In the genomic region with DNA sequence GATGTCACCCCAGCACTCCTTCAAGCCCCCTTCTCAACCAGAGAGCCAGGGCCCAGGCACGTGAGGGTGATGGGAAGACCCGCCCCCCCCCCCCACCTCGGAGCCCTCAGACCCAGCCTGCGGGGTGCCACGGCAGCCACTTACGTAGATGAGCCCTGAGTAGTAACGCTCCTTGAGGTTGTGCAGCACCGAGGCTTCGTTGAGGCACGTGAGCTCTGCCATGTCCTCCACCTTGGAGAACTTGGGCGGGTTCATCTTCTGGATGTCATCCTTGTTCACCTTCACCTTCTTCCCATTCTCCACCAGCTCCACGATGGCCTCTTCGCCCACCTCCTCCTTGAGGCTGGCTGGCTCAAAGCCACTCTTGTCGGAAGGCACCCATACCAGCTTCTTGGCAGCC, we compare ENCODE assay signal across 9 cellular contexts. TPM values are rescaled to one million over a fixed set of nuclear protein-coding genes. Genes with fewer than 3 reads are reported as not detected.
DNase-seq lines count a peak whose midpoint lies in the region; ATAC-seq, FAIRE-seq and TF ChIP-seq lines count a peak whose summit lies in the region.
"Had no signal": no experiment of that assay in that cellular context is flagged by ENCODE, and none has a peak within 500 bp of the region (broad histone marks: within the 10 kb centered on the region; RNA-seq: fewer than 3 reads in every experiment).

No MANE protein-coding gene starts in this region.

- POLR2A ChIA-PET in GM12878 (lab: Charles Lee): no interaction called here

- DNase-seq in right atrium auricular region (ENCODE audit: low spot score) (no peak), left ventricle myocardium superior (no peak), GM12878 (ENCODE audit: low read depth, low spot score) (no peak), natural killer cell (no peak), HK-2 (ENCODE audit: unreplicated experiment) (no peak), NCI-H69 (lab: John Stamatoyannopoulos, UW) (no peak)

- SMC1A ChIA-PET in GM12878 (lab: Charles Lee; ENCODE audit: uncharacterized antibody, unreplicated experiment): interaction anchor here (0.9 kb wide), 1 partner anchor 36 kb away, joined by 3 read pairs; no protein-coding TSS in a partner anchor

- H3K27ac ChIP-seq in right atrium auricular region: peak overlapping the region; percentile 85 to 87
- no peak overlapping the region for H3K27ac ChIP-seq in GM12878 (ENCODE audit: control insufficient read depth, insufficient read depth)
- H3K27ac ChIP-seq in urinary bladder (ENCODE audit: low read depth): peak overlapping the region; percentile 57

- H3K36me3 Mint-ChIP-seq in natural killer cell: no peaks in the 10 kb centered on the region

- intact Hi-C loops in left ventricle myocardium superior (cut with micrococcal nuclease) (no loop called here), GM12878 (cut with micrococcal nuclease; ENCODE audit: unreplicated experiment) (no loop called here), natural killer cell (cut with micrococcal nuclease) (no loop called here)

- peak overlapping the region; percentile 90 to 96 for H3K27ac Mint-ChIP-seq in natural killer cell

- BruUV-seq in GM12878 (replicated peaks; lab: Mats Ljungman, UMichigan): no TSS peak

- no peak for TF ChIP-seq RAD21 in GM12878 (IDR thresholded peaks at IDR 0.05; ENCODE audit: insufficient read depth, low read depth, low read length)

- in situ Hi-C loops in GM12878 (cut with MboI): no loop called here

- no peaks in the 10 kb centered on the region for H3K27me3 Mint-ChIP-seq in natural killer cell (ENCODE audit: low read depth in 2 of 2)

- TF ChIP-seq CTCF in right atrium auricular region (IDR thresholded peaks at IDR 0.05) (no peak), GM12878 (IDR thresholded peaks at IDR 0.05 in 2 of 3, conservative IDR thresholded peaks at IDR 0.05 in 1 of 3; ENCODE audit: control insufficient read depth in 2 of 3, extremely low read depth in 1 of 3, insufficient read depth in 1 of 3, low read depth in 3 of 3, low read length in 3 of 3) (no peak), natural killer cell (IDR thresholded peaks at IDR 0.05) (no peak)

- CTCF ChIA-PET in GM12878 (lab: Yijun Ruan, JAX): no interaction called here

- RAD21 ChIA-PET in GM12878 (lab: Charles Lee; ENCODE audit: unreplicated experiment): no interaction called here

- peaks cover 8% of the 10 kb centered on the region for H4K20me1 ChIP-seq in GM12878 (ENCODE audit: control insufficient read depth, insufficient read depth)

- no peak overlapping the region for H3K4me3 Mint-ChIP-seq in natural killer cell

- no peaks in the 10 kb centered on the region for H3K9me3 Mint-ChIP-seq in natural killer cell

- H3K4me2 ChIP-seq in GM12878 (ENCODE audit: control insufficient read depth, insufficient read depth): no peak overlapping the region

- no peak overlapping the region for H2AFZ ChIP-seq in GM12878 (ENCODE audit: control insufficient read depth, low read depth, low read length)

- H3K36me3 ChIP-seq in right atrium auricular region (peaks cover 50% of the 10 kb centered on the region), GM12878 (ENCODE audit: control insufficient read depth in 2 of 2, insufficient read depth in 2 of 2, low read length in 1 of 2) (peaks cover 23 to 30% of the 10 kb centered on the region in 2 experiments), urinary bladder (ENCODE audit: insufficient read depth) (no peaks in the 10 kb centered on the region)

- 95% methylated on average over 13 of the region's 14 CpGs for WGBS in GM12878 (ENCODE audit: insufficient coverage, insufficient replicate concordance, low lambda C conversion rate, missing lambda C conversion rate)
- 76% methylated on average over 14 of the region's 14 CpGs for WGBS in urinary bladder

- no peak for TF ChIP-seq EP300 in GM12878 (IDR thresholded peaks at IDR 0.05; ENCODE audit: borderline replicate concordance in 1 of 2, control insufficient read depth in 1 of 2, low read depth in 2 of 2, low read length in 2 of 2)

- peaks cover 0 to 95% of the 10 kb centered on the region in 2 donors for H3K4me1 ChIP-seq in right atrium auricular region
- peaks cover 5% of the 10 kb centered on the region; the same call in 1 of the 2 replicates for H3K4me1 ChIP-seq in GM12878 (ENCODE audit: control insufficient read depth, insufficient read depth, low read length)
- H3K4me1 ChIP-seq in urinary bladder (ENCODE audit: insufficient read depth): peaks cover 4% of the 10 kb centered on the region

- peaks cover 56 to 61% of the 10 kb centered on the region in 2 donors for H3K4me1 Mint-ChIP-seq in natural killer cell

- ATAC-seq in left ventricle myocardium superior: no peak
- no peak for ATAC-seq in GM12878
- peak in 1 of 3 donors; percentile 35 for ATAC-seq in natural killer cell
- no peak for ATAC-seq in GM21723 (IDR thresholded peaks at IDR 0.05; ENCODE audit: unreplicated experiment)

- peaks cover 73% of the 10 kb centered on the region for H3K79me2 ChIP-seq in GM12878 (ENCODE audit: control insufficient read depth, insufficient read depth, low read length)

- no peak for FAIRE-seq in GM12878 (lab: Jason Lieb, UNC)
- FAIRE-seq: endometrium had no signal

- no peaks in the 10 kb centered on the region for H3K9me3 ChIP-seq in right atrium auricular region
- H3K9me3 ChIP-seq in GM12878 (replicated peaks; ENCODE audit: control insufficient read depth, insufficient read depth, low read length): no peaks in the 10 kb centered on the region

- H3K4me3 ChIP-seq in right atrium auricular region (no peak overlapping the region), GM12878 (no peak overlapping the region), urinary bladder (ENCODE audit: low read depth, low read length) (no peak overlapping the region)

- no peak overlapping the region for H3K9ac ChIP-seq in GM12878 (ENCODE audit: control insufficient read depth, insufficient read depth, low read length)

- TF ChIP-seq POLR2A in GM12878 (IDR thresholded peaks at IDR 0.05; ENCODE audit: low read depth, low read length): no peak

- H3K27me3 ChIP-seq in right atrium auricular region: no peaks in the 10 kb centered on the region
- H3K27me3 ChIP-seq in GM12878 (replicated peaks in 1 of 2; ENCODE audit: control insufficient read depth in 2 of 2, insufficient read depth in 2 of 2, low read length in 1 of 2): no peaks in the 10 kb centered on the region

TF ChIP-seq in GM12878, 131 proteins besides CTCF, POLR2A, EP300 and RAD21:
- TF ChIP-seq POLR2AphosphoS5 (IDR thresholded peaks at IDR 0.05; ENCODE audit: low read length) (peak; percentile 26; the same call in 1 of the 2 replicates), CEBPZ (IDR thresholded peaks at IDR 0.05; ENCODE audit: low read depth, low read length) (no peak)

RNA-seq across cellular contexts. Expression of gene MYH9, which starts 39.0 kb away (rescaled TPM):
- total RNA-seq in right atrium auricular region (100 to 1,000 TPM; 125 to 229 TPM), left ventricle myocardium superior (161 TPM), GM12878 (2014; rRNA removed) (185 and 216 TPM in 2 replicates), GM12878 (2014; rRNA removed; fragmentation: Illumina TruSeq; extraction: Trizol) (82.8 and 83.1 TPM in 2 replicates), GM12878 (2021) (497 and 525 TPM in 2 replicates), natural killer cell (1,000 to 10,000 TPM in 1 of 3 donors, 100 to 1,000 TPM in 2; 803 to 1,038 (median 808) TPM), urinary bladder (150 TPM)
- 209 and 215 TPM in 2 replicates for total RNA-seq in GM12878 (2013; cell fraction: nucleolus; rRNA removed)
- 79.9 TPM for polyA plus RNA-seq in GM12878 (2011; ENCODE audit: low read depth)
- polyA plus RNA-seq in GM12878 (2011; rRNA removed) (42.4 and 98.6 TPM in 2 replicates), GM12878 (2014; fragmentation: Illumina TruSeq; extraction: Trizol) (123 and 125 TPM in 2 replicates), GM12878 (2014; fragmentation: Nextera tagmentation; extraction: Ambion mirVana) (1 to 10 TPM; 5.1 to 8.1 TPM), GM12878 (2014; rRNA removed) (165 and 198 TPM in 2 replicates), GM12878 (2016; fragmentation: Nextera tagmentation; extraction: Ambion mirVana) (100 to 1,000 TPM; 228 to 236 TPM), urinary bladder (258 TPM)
- polyA plus RNA-seq in GM12878 (2011; cell fraction: cytosol; rRNA removed): 51.0 and 59.8 TPM in 2 replicates
- 91.7 and 127 TPM in 2 replicates for polyA plus RNA-seq in GM12878 (2011; cell fraction: nucleus; rRNA removed)
- 154 and 166 TPM in 2 replicates for polyA plus RNA-seq in GM12878 (2012)
- 168 and 298 TPM in 2 replicates for polyA minus RNA-seq in GM12878 (2011; rRNA and poly(A)+ RNA removed)
- polyA minus RNA-seq in GM12878 (2011; cell fraction: cytosol; rRNA and poly(A)+ RNA removed): 91.7 and 100 TPM in 2 replicates
- 54.6 and 83.0 TPM in 2 replicates for polyA minus RNA-seq in GM12878 (2011; cell fraction: nucleus; rRNA and poly(A)+ RNA removed)
